Comparison of ENCODE assay signal across 23 cellular contexts in genomic region chr17:72782985-72783701, GRCh38.
"Had no signal": no experiment of that assay in that cellular context is flagged by ENCODE, and none has a peak within 500 bp of the region (broad histone marks: within the 10 kb centered on the region; RNA-seq: fewer than 3 reads in every experiment).

No MANE protein-coding gene starts in this region.

- H3K4me3 ChIP-seq: breast epithelium, esophagus muscularis mucosa, right lobe of liver, skin epidermis, upper lobe of left lung, vagina had no signal

- H3K4me1 ChIP-seq: breast epithelium, esophagus muscularis mucosa, foreskin keratinocyte, right lobe of liver, upper lobe of left lung, vagina had no signal

- H3K27ac ChIP-seq: breast epithelium, esophagus muscularis mucosa, foreskin keratinocyte, right lobe of liver, upper lobe of left lung, vagina had no signal

- DNase-seq: activated CD4-positive, alpha-beta T cell treated with anti-CD3 and anti-CD28 coated beads for 36 hours; activated CD4-positive, CD25-positive, alpha-beta regulatory T cell; activated CD8-positive, alpha-beta memory T cell treated with anti-CD3 and anti-CD28 coated beads, Interleukin-2, amount 10 ng/mL, durations not matched to agents 7 days and 5 days; activated CD8-positive, alpha-beta T cell treated with anti-CD3 and anti-CD28 coated beads, Interleukin-2, amount 10 ng/mL, durations not matched to agents 7 days and 5 days; activated T-cell treated with anti-CD3 and anti-CD28 coated beads, Interleukin-2, amount 50 U/mL, for 48 hours; endodermal cell; left cardiac atrium; mammary epithelial cell; naive thymus-derived CD4-positive, alpha-beta T cell; occipital lobe; right lobe of liver; stimulated activated CD4-positive, alpha-beta T cell treated with anti-CD3 and anti-CD28 coated beads, Interleukin-4, amount 100 ng/mL, for 24 hours; stimulated activated naive CD8-positive, alpha-beta T cell treated with anti-CD3 and anti-CD28 coated beads, Interleukin-15, amount 100 ng/mL, for 72 hours; substantia nigra; T-helper 1 cell; upper lobe of left lung had no signal

- H3K27me3 ChIP-seq: breast epithelium, esophagus muscularis mucosa, foreskin keratinocyte, right lobe of liver, upper lobe of left lung, vagina had no signal

- H3K36me3 ChIP-seq: breast epithelium, esophagus muscularis mucosa, right lobe of liver, upper lobe of left lung, vagina had no signal

- H3K9me3 ChIP-seq: breast epithelium, esophagus muscularis mucosa, right lobe of liver, upper lobe of left lung, vagina had no signal

- ATAC-seq: activated CD4-positive, alpha-beta T cell treated with anti-CD3 and anti-CD28 coated beads for 36 hours; activated CD8-positive, alpha-beta memory T cell treated with anti-CD3 and anti-CD28 coated beads, Interleukin-2, amount 10 ng/mL, durations not matched to agents 7 days and 5 days; activated CD8-positive, alpha-beta T cell treated with anti-CD3 and anti-CD28 coated beads, Interleukin-2, amount 10 ng/mL, durations not matched to agents 7 days and 5 days; activated naive CD4-positive, alpha-beta T cell treated with anti-CD3 and anti-CD28 coated beads, Interleukin-2, amount 50 U/mL, for 72 hours; foreskin keratinocyte; left cardiac atrium; naive thymus-derived CD4-positive, alpha-beta T cell; stimulated activated effector memory CD8-positive, alpha-beta T cell treated with anti-CD3 and anti-CD28 coated beads, Interleukin-12 subunit alpha, Interleukin-12 subunit beta, amount 100 ng/mL, for 72 hours; stimulated activated naive CD8-positive, alpha-beta T cell treated with anti-CD3 and anti-CD28 coated beads, Interleukin-15, amount 100 ng/mL, for 72 hours had no signal
